ENCODE assay signal across 9 cellular contexts in the genomic region with DNA sequence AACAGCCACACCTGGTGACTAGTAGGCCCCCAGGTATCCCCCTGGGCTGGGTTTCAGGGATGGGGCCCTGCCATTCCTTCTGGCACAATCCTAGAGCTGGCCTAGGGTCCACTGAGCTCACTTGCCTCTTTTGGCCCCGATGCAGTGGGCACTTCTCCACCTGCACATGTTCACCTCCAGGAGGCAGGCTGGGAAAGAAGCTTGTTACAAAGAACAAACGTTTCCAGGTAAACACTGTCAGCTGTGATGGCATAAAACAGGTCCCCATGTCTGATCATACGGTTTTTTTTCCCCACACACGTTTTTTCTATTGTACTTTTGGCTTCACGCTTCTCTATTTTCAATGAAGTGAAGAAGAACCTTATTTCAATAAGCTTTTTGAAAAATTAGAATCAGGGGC. TPM values are rescaled to one million over a fixed set of nuclear protein-coding genes. Genes with fewer than 3 reads are reported as not detected.
A peak's percentile ranks its signal among the peaks of the same experiment; 100 is the strongest.
DNase-seq lines count a peak whose midpoint lies in the region; ATAC-seq and TF ChIP-seq lines count a peak whose summit lies in the region.
"Had no signal": no experiment of that assay in that cellular context is flagged by ENCODE, and none has a peak within 500 bp of the region (broad histone marks: within the 10 kb centered on the region; RNA-seq: fewer than 3 reads in every experiment).

No MANE protein-coding gene starts in this region.

- no peaks in the 10 kb centered on the region for H3K4me1 ChIP-seq in Peyer's patch

- TF ChIP-seq CTCF in GM13977 (IDR thresholded peaks at IDR 0.05; ENCODE audit: extremely low read depth, insufficient read depth, missing control alignments) (peak; percentile 57), Peyer's patch (IDR thresholded peaks at IDR 0.05) (peak in 4 of 6 experiments; percentile 21 to 56 (median 54))

- no peak overlapping the region for H3K4me3 ChIP-seq in Peyer's patch

- DNase-seq in COLO668 (lab: John Stamatoyannopoulos, UW; ENCODE audit: unreplicated experiment) (peak; percentile 37), GM13977 (ENCODE audit: low spot score) (no peak), Peyer's patch (peak in 1 of 3 donors; percentile 50), islet precursor cell (peak; percentile 80), T-helper 9 cell (no peak)
- DNase-seq in activated CD8-positive, alpha-beta memory T cell treated with anti-CD3 and anti-CD28 coated beads, Interleukin-2, amount 50 U/mL, for 48 hours, result no peak
- DNase-seq: naive B cell had no signal

- H3K27ac ChIP-seq in Peyer's patch, result no peak overlapping the region

- in situ Hi-C loops in GM13977 (cut with MboI; ENCODE audit: low pct_unique_long_range_greater_than_20kb, low sequenced_read_pairs, unreplicated experiment), result no loop called here

- ATAC-seq in GM18867 (IDR thresholded peaks at IDR 0.05; ENCODE audit: unreplicated experiment) (no peak), GM18861 (IDR thresholded peaks at IDR 0.05; ENCODE audit: unreplicated experiment) (no peak)

- H3K36me3 ChIP-seq in Peyer's patch, result no peaks in the 10 kb centered on the region

- H3K27me3 ChIP-seq in Peyer's patch, result no peaks in the 10 kb centered on the region

- no peaks in the 10 kb centered on the region for H3K9me3 ChIP-seq in Peyer's patch

- no peak for TF ChIP-seq POLR2A in Peyer's patch (IDR thresholded peaks at IDR 0.05)

RNA-seq across cellular contexts. Expression of a gene that starts 15.8 kb away (rescaled TPM):
- total RNA-seq in Peyer's patch, result 10 to 100 TPM in 1 of 4 donors, 1 to 10 TPM in 3; 2.6 to 16.5 (median 4.7) TPM

RNA-seq across cellular contexts. Expression of a gene that starts 37.9 kb away (rescaled TPM):
- 100 to 1,000 TPM; 174 to 361 (median 217) TPM for total RNA-seq in Peyer's patch

Comparison
In these comparisons a context has a peak if more than half of its experiments do, and no peak if none do; other contexts are left out.
1. DNase-seq: peak in COLO668 (single experiment) and islet precursor cell (single experiment); none in GM13977 (single experiment), T-helper 9 cell (single experiment) and activated CD8-positive, alpha-beta memory T cell treated with anti-CD3 and anti-CD28 coated beads, Interleukin-2, amount 50 U/mL, for 48 hours (single experiment).